ENCODE assay signal across 20 cellular contexts in the genomic region with DNA sequence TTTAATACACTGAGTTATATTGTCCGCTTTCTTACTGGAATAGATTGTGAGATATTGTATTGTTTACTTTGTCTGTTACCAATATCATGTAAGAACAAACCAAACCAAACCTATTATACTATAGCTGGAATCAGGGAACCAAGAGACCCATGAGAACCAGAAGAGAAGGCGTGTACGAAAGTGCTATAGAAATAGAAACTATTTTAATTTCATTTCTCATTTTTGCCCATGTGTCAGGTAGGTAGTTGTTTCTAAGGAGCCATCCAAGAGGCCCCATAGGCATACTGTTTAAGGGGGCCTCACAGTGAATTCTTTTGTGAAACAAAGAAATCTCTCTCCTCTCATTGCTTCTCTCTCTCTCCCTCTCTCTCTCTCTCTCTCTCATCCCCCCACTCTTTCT.
"Had no signal": no experiment of that assay in that cellular context is flagged by ENCODE, and none has a peak within 500 bp of the region (broad histone marks: within the 10 kb centered on the region; RNA-seq: fewer than 3 reads in every experiment).

No MANE protein-coding gene starts in this region.

- H3K9me3 ChIP-seq: body of pancreas, colonic mucosa, right atrium auricular region, tibial nerve, uterus had no signal

- H3K4me3 Mint-ChIP-seq: activated CD4-positive, alpha-beta memory T cell treated with anti-CD3 and anti-CD28 coated beads, Interleukin-2, amount 10 ng/mL, durations not matched to agents 7 days and 5 days; activated CD4-positive, alpha-beta T cell treated with anti-CD3 and anti-CD28 coated beads for 36 hours; activated naive CD8-positive, alpha-beta T cell; activated T-cell treated with anti-CD3 and anti-CD28 coated beads, Interleukin-2, amount 50 U/mL, for 24 hours; naive thymus-derived CD8-positive, alpha-beta T cell; stimulated activated naive B cell treated with anti-CD40 and anti-IgM and Interleukin-4, amounts not matched to agents 10 μg/mL and 1 μg/mL and 100 μg/mL, for 72 hours had no signal

- H3K27ac Mint-ChIP-seq: activated CD4-positive, alpha-beta memory T cell treated with anti-CD3 and anti-CD28 coated beads, Interleukin-2, amount 10 ng/mL, durations not matched to agents 7 days and 5 days; activated CD4-positive, alpha-beta T cell treated with anti-CD3 and anti-CD28 coated beads for 36 hours; activated naive CD8-positive, alpha-beta T cell; activated T-cell treated with anti-CD3 and anti-CD28 coated beads, Interleukin-2, amount 50 U/mL, for 24 hours; naive thymus-derived CD8-positive, alpha-beta T cell; stimulated activated naive B cell treated with anti-CD40 and anti-IgM and Interleukin-4, amounts not matched to agents 10 μg/mL and 1 μg/mL and 100 μg/mL, for 72 hours had no signal

- H3K27me3 ChIP-seq: body of pancreas, colonic mucosa, right atrium auricular region, tibial nerve, uterus had no signal

- H3K27ac ChIP-seq: colonic mucosa, right atrium auricular region, tibial nerve, uterus had no signal

- H3K27me3 Mint-ChIP-seq: activated naive CD8-positive, alpha-beta T cell had no signal

- H3K4me3 ChIP-seq: body of pancreas, colonic mucosa, right atrium auricular region, tibial nerve, uterus had no signal

- H3K4me1 ChIP-seq: colonic mucosa, right atrium auricular region, tibial nerve, uterus had no signal

- H3K36me3 ChIP-seq: colonic mucosa, right atrium auricular region, tibial nerve, uterus had no signal

- FAIRE-seq: endothelial cell of umbilical vein had no signal

- ATAC-seq: activated CD4-positive, alpha-beta T cell treated with anti-CD3 and anti-CD28 coated beads for 36 hours; body of pancreas; naive thymus-derived CD8-positive, alpha-beta T cell had no signal

- H3K9me3 Mint-ChIP-seq: activated CD4-positive, alpha-beta memory T cell treated with anti-CD3 and anti-CD28 coated beads, Interleukin-2, amount 10 ng/mL, durations not matched to agents 7 days and 5 days; activated T-cell treated with anti-CD3 and anti-CD28 coated beads, Interleukin-2, amount 50 U/mL, for 24 hours; naive thymus-derived CD8-positive, alpha-beta T cell; stimulated activated naive B cell treated with anti-CD40 and anti-IgM and Interleukin-4, amounts not matched to agents 10 μg/mL and 1 μg/mL and 100 μg/mL, for 72 hours had no signal

- DNase-seq: activated CD4-positive, alpha-beta memory T cell treated with anti-CD3 and anti-CD28 coated beads, Interleukin-2, amount 10 ng/mL, durations not matched to agents 7 days and 5 days; activated CD4-positive, alpha-beta T cell treated with anti-CD3 and anti-CD28 coated beads for 36 hours; activated gamma-delta T cell; activated T-cell treated with anti-CD3 and anti-CD28 coated beads, Interleukin-2, amount 50 U/mL, for 24 hours; central memory CD4-positive, alpha-beta T cell; colonic mucosa; foreskin melanocyte; kidney glomerular epithelial cell; mesenchymal stem cell; naive thymus-derived CD8-positive, alpha-beta T cell; nucleus accumbens; stimulated activated CD4-positive, alpha-beta T cell treated with anti-CD3 and anti-CD28 coated beads, Interleukin-15, amount 100 ng/mL, for 24 hours; stimulated activated CD4-positive, alpha-beta T cell treated with anti-CD3 and anti-CD28 coated beads, Interleukin-4, amount 100 ng/mL, for 1 hour; stimulated activated naive B cell treated with anti-CD40 and anti-IgM and Interleukin-4, amounts not matched to agents 10 μg/mL and 1 μg/mL and 100 μg/mL, for 72 hours; uterus had no signal

- H3K36me3 Mint-ChIP-seq: stimulated activated naive B cell treated with anti-CD40 and anti-IgM and Interleukin-4, amounts not matched to agents 10 μg/mL and 1 μg/mL and 100 μg/mL, for 72 hours had no signal

- H3K4me1 Mint-ChIP-seq: activated CD4-positive, alpha-beta memory T cell treated with anti-CD3 and anti-CD28 coated beads, Interleukin-2, amount 10 ng/mL, durations not matched to agents 7 days and 5 days; activated CD4-positive, alpha-beta T cell treated with anti-CD3 and anti-CD28 coated beads for 36 hours had no signal
